In the genomic region with DNA sequence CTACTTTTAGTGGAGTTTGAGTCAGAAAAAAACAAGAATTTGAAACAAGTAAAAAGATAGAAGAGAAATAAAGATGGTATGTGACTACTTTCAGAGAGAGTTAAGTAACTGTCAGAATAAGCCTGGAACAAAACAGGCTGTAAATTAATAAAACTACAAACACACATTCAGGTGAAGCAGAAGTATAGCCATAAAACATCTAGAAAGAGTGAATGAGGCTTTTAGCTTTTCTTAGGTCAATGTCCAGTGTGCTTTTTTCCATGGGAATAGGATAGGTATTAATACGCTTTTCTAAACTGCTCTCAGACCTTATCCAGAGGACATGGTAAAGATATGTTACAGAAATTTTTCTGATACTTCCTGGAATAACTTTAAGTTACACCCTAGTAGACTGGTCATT, we compare ENCODE assay signal across 23 cellular contexts.
"Had no signal": no experiment of that assay in that cellular context is flagged by ENCODE, and none has a peak within 500 bp of the region (broad histone marks: within the 10 kb centered on the region; RNA-seq: fewer than 3 reads in every experiment).

No MANE protein-coding gene starts in this region.

- H3K36me3 ChIP-seq: brain microvascular endothelial cell had no signal

- H3K4me3 Mint-ChIP-seq: activated CD8-positive, alpha-beta T cell treated with anti-CD3 and anti-CD28 coated beads for 36 hours; activated naive CD4-positive, alpha-beta T cell treated with anti-CD3 and anti-CD28 coated beads, Interleukin-2, amount 50 U/mL, for 24 hours; activated T-cell treated with anti-CD3 and anti-CD28 coated beads, Interleukin-2, amount 50 U/mL, for 72 hours; T-helper 1 cell treated with Interleukin-12 subunit alpha and Interleukin-12 subunit beta and Interleukin-4 antibody, amounts not matched to agents 30 μg/mL and 1 μg/mL, for 36 hours had no signal

- DNase-seq: activated CD4-positive, alpha-beta T cell treated with anti-CD3 and anti-CD28 coated beads for 4 hours; activated CD8-positive, alpha-beta memory T cell treated with anti-CD3 and anti-CD28 coated beads, Interleukin-2, amount 50 U/mL, for 4 hours; activated CD8-positive, alpha-beta T cell treated with anti-CD3 and anti-CD28 coated beads for 36 hours; activated naive CD4-positive, alpha-beta T cell; activated T-cell treated with anti-CD3 and anti-CD28 coated beads, Interleukin-2, amount 50 U/mL, for 72 hours; amygdala; brain microvascular endothelial cell; KG1; NCI-H1092; NCI-H1417 treated with DMSO at 0.1 percent for 48 hours; NCI-H1694; NCI-H2029; NCI-H2107; NCI-H2171 treated with DMSO at 0.1 percent for 48 hours; NCI-H226; NCI-H526 treated with DMSO at 0.1 percent for 48 hours; NCI-H82; OCI-M1; SHP77 treated with DMSO at 0.1 percent for 48 hours had no signal

- H3K27me3 Mint-ChIP-seq: activated CD8-positive, alpha-beta T cell treated with anti-CD3 and anti-CD28 coated beads for 36 hours; activated naive CD4-positive, alpha-beta T cell treated with anti-CD3 and anti-CD28 coated beads, Interleukin-2, amount 50 U/mL, for 24 hours had no signal

- ATAC-seq: activated CD4-positive, CD25-positive, alpha-beta regulatory T cell treated with anti-CD3 and anti-CD28 coated beads, Interleukin-2, amount 50 U/mL, for 24 hours; activated CD8-positive, alpha-beta T cell treated with anti-CD3 and anti-CD28 coated beads for 36 hours; activated T-cell treated with anti-CD3 and anti-CD28 coated beads, Interleukin-2, amount 50 U/mL, for 72 hours had no signal

- H3K27me3 ChIP-seq: brain microvascular endothelial cell, cardiac muscle cell had no signal

- H3K27ac ChIP-seq: brain microvascular endothelial cell, cardiac muscle cell had no signal

- H3K27ac Mint-ChIP-seq: T-helper 1 cell treated with Interleukin-12 subunit alpha and Interleukin-12 subunit beta and Interleukin-4 antibody, amounts not matched to agents 30 μg/mL and 1 μg/mL, for 36 hours had no signal

- H3K4me3 ChIP-seq: cardiac muscle cell had no signal
